ENCODE assay signal across 1 cellular context in genomic region chr17:42843358-42843934, GRCh38.
TF ChIP-seq lines count a peak whose summit lies in the region.

No MANE protein-coding gene starts in this region.

TF ChIP-seq in HepG2, 621 proteins besides CTCF, POLR2A, EP300 and RAD21 (continues in another document):
- TF ChIP-seq ATF6 (CRISPR knock-in tag; conservative IDR thresholded peaks at IDR 0.05) (0 out of 2 replicates have a peak, but pooled peaks have one; percentile 58), ZNF501 (CRISPR knock-in tag; IDR thresholded peaks at IDR 0.05) (0 out of 2 replicates have a peak, but pooled peaks have one; percentile 48), RBFOX2 (IDR thresholded peaks at IDR 0.05; ENCODE audit: low read depth, low read length) (no peak), ZNF205 (CRISPR knock-in tag; IDR thresholded peaks at IDR 0.05) (peak; percentile 44; the same call in 1 of the 2 replicates), ZNF770 (CRISPR knock-in tag; IDR thresholded peaks at IDR 0.05) (no peak), NR2F1 (CRISPR knock-in tag; IDR thresholded peaks at IDR 0.05) (no peak), HNF4G (IDR thresholded peaks at IDR 0.05; ENCODE audit: borderline replicate concordance, low read depth, low read length) (no peak), HNF4G (CRISPR knock-in tag; IDR thresholded peaks at IDR 0.05; ENCODE audit: borderline replicate concordance, low read depth) (peak; percentile 44; the same call in 1 of the 2 replicates), ZNF549 (CRISPR knock-in tag; IDR thresholded peaks at IDR 0.05) (no peak), PCBP1 (IDR thresholded peaks at IDR 0.05; ENCODE audit: borderline replicate concordance, low read depth, low read length) (no peak), NFRKB (IDR thresholded peaks at IDR 0.05) (no peak), ZNF776 (CRISPR knock-in tag; IDR thresholded peaks at IDR 0.05) (no peak), TBP (CRISPR knock-in tag; IDR thresholded peaks at IDR 0.05) (no peak), MXD1 (CRISPR knock-in tag; IDR thresholded peaks at IDR 0.05) (no peak), SMAD9 (CRISPR knock-in tag; IDR thresholded peaks at IDR 0.05) (no peak), ZNF720 (CRISPR knock-in tag; IDR thresholded peaks at IDR 0.05) (no peak), THAP7 (CRISPR knock-in tag; IDR thresholded peaks at IDR 0.05) (no peak), HNF1B (CRISPR knock-in tag; IDR thresholded peaks at IDR 0.05) (peak; percentile 77), PAX8 (CRISPR knock-in tag; IDR thresholded peaks at IDR 0.05; ENCODE audit: borderline replicate concordance) (no peak), ZNF296 (CRISPR knock-in tag; conservative IDR thresholded peaks at IDR 0.05) (no peak), NCOA1 (CRISPR knock-in tag; IDR thresholded peaks at IDR 0.05) (no peak), ZNF333 (CRISPR knock-in tag; IDR thresholded peaks at IDR 0.05; ENCODE audit: borderline replicate concordance) (no peak), PLRG1 (conservative IDR thresholded peaks at IDR 0.05) (no peak), ZNF629 (CRISPR knock-in tag; conservative IDR thresholded peaks at IDR 0.05) (no peak), ZNF281 (CRISPR knock-in tag; IDR thresholded peaks at IDR 0.05; ENCODE audit: borderline replicate concordance) (no peak), ZNF772 (CRISPR knock-in tag; IDR thresholded peaks at IDR 0.05) (no peak), NR0B2 (CRISPR knock-in tag; IDR thresholded peaks at IDR 0.05) (no peak), SAP130 (CRISPR knock-in tag; IDR thresholded peaks at IDR 0.05; ENCODE audit: low read depth) (peak; percentile 56; the same call in 1 of the 2 replicates), HDAC1 (CRISPR knock-in tag; IDR thresholded peaks at IDR 0.05) (no peak), HOXA5 (CRISPR knock-in tag; IDR thresholded peaks at IDR 0.05) (peak; percentile 76; the same call in 1 of the 2 replicates), MED1 (CRISPR knock-in tag; IDR thresholded peaks at IDR 0.05) (no peak), SMAD3 (CRISPR knock-in tag; IDR thresholded peaks at IDR 0.05) (peak; percentile 47; the same call in 1 of the 2 replicates), ZNF367 (CRISPR knock-in tag; IDR thresholded peaks at IDR 0.05; ENCODE audit: borderline replicate concordance) (no peak), ZBED4 (CRISPR knock-in tag; IDR thresholded peaks at IDR 0.05; ENCODE audit: borderline replicate concordance) (no peak), MLLT10 (CRISPR knock-in tag; IDR thresholded peaks at IDR 0.05) (no peak), ZNF773 (CRISPR knock-in tag; IDR thresholded peaks at IDR 0.05; ENCODE audit: borderline replicate concordance) (no peak), CBFB (CRISPR knock-in tag; IDR thresholded peaks at IDR 0.05) (no peak), REL (CRISPR knock-in tag; conservative IDR thresholded peaks at IDR 0.05) (no peak), FUBP1 (CRISPR knock-in tag; IDR thresholded peaks at IDR 0.05; ENCODE audit: borderline replicate concordance) (no peak), HOXA7 (CRISPR knock-in tag; IDR thresholded peaks at IDR 0.05) (no peak), ZBTB33 (CRISPR knock-in tag; IDR thresholded peaks at IDR 0.05) (peak; percentile 78), ZNF382 (CRISPR knock-in tag; IDR thresholded peaks at IDR 0.05; ENCODE audit: borderline replicate concordance) (no peak), MXD4 (CRISPR knock-in tag; IDR thresholded peaks at IDR 0.05) (0 out of 2 replicates have a peak, but pooled peaks have one; percentile 29), POLR2G (IDR thresholded peaks at IDR 0.05; ENCODE audit: low read depth, low read length) (no peak), ERF (CRISPR knock-in tag; IDR thresholded peaks at IDR 0.05) (0 out of 2 replicates have a peak, but pooled peaks have one; percentile 46), TFAP4 (IDR thresholded peaks at IDR 0.05; ENCODE audit: borderline replicate concordance, low read depth) (no peak), FOXA1 (IDR thresholded peaks at IDR 0.05) (no peak), FOXA1 (CRISPR knock-in tag; IDR thresholded peaks at IDR 0.05) (no peak)
